ENCODE assay signal across 29 cellular contexts in the genomic region with DNA sequence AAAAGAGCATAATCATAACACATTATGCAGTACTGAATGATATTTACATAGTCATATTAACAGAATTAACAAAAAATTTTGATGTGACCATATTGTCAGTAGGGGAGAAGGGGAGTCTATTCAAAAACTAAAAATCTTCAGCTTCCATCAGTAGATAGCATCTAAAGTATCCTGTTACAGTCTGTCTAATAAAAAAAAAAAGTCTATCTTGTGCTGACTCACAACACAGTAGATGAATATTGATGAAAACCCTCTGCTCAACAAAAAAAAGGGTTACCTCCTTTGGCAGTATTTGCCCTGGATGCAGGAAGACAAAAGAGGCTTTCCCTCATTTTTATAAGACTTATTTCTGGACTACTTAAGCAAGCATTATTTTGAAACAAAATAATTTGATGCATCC. TPM values are rescaled to one million over a fixed set of nuclear protein-coding genes. Genes with fewer than 3 reads are reported as not detected.
DNase-seq lines count a peak whose midpoint lies in the region; ATAC-seq, FAIRE-seq and TF ChIP-seq lines count a peak whose summit lies in the region.
"Had no signal": no experiment of that assay in that cellular context is flagged by ENCODE, and none has a peak within 500 bp of the region (broad histone marks: within the 10 kb centered on the region; RNA-seq: fewer than 3 reads in every experiment).

No MANE protein-coding gene starts in this region.

- H3K27me3 ChIP-seq in HepG2 (ENCODE audit: control insufficient read depth in 1 of 2, insufficient read depth in 2 of 2, low read length in 2 of 2) (no peaks in the 10 kb centered on the region), right lobe of liver (no peaks in the 10 kb centered on the region)
- H3K27me3 ChIP-seq: BLaER1, SJSA1 had no signal

- H4K20me1 ChIP-seq in HepG2 (ENCODE audit: insufficient read depth, low read length), result no peaks in the 10 kb centered on the region
- H4K20me1 ChIP-seq: BLaER1 had no signal

- H2AFZ ChIP-seq in HepG2 (ENCODE audit: low read length), result no peak overlapping the region

- H3K27ac ChIP-seq in HepG2 (ENCODE audit: extremely low read length, insufficient read depth, low read length), result no peak overlapping the region
- no peak overlapping the region for H3K27ac ChIP-seq in right lobe of liver
- H3K27ac ChIP-seq: BLaER1, SJSA1 had no signal

- intact Hi-C loops in HepG2 (cut with micrococcal nuclease; ENCODE audit: unreplicated experiment), result no loop called here
- intact Hi-C loops in right lobe of liver (cut with DNase I), result no loop called here

- POLR2A ChIA-PET in HepG2 (lab: Yijun Ruan, JAX), result no interaction called here
- POLR2A ChIA-PET in T-cell (lab: Charles Lee), result no interaction called here

- H3K9ac ChIP-seq in HepG2 (ENCODE audit: insufficient read depth, low read depth, low read length), result no peak overlapping the region
- H3K9ac ChIP-seq: BLaER1 had no signal

- H3K79me2 ChIP-seq in HepG2 (ENCODE audit: insufficient read depth, low read length), result no peaks in the 10 kb centered on the region

- H3K4me1 Mint-ChIP-seq in T-cell, result no peaks in the 10 kb centered on the region
- H3K4me1 Mint-ChIP-seq: CD4-positive, CD25-positive, alpha-beta regulatory T cell had no signal

- H3K4me3 ChIP-seq in HepG2 (replicated peaks in 1 of 3; ENCODE audit: insufficient read depth in 1 of 3, low read depth in 2 of 3, low read length in 3 of 3) (no peak overlapping the region), right lobe of liver (no peak overlapping the region)
- H3K4me3 ChIP-seq: BLaER1, SJSA1 had no signal

- H3K4me2 ChIP-seq in HepG2 (ENCODE audit: low read depth, low read length), result no peak overlapping the region
- H3K4me2 ChIP-seq: BLaER1 had no signal

- H3K36me3 Mint-ChIP-seq in T-cell, result no peaks in the 10 kb centered on the region
- H3K36me3 Mint-ChIP-seq: CD4-positive, CD25-positive, alpha-beta regulatory T cell had no signal

- no peak for TF ChIP-seq RAD21 in HepG2 (CRISPR knock-in tag; IDR thresholded peaks at IDR 0.05)

- in situ Hi-C loops in HepG2 (cut with HindIII; ENCODE audit: extremely low pct_ligation_motif_present, low pct_unique_long_range_greater_than_20kb), result no loop called here

- CTCF ChIA-PET in HepG2 (lab: Yijun Ruan, JAX; ENCODE audit: low intra/inter-chr PET ratio, low total read pairs), result no interaction called here
- CTCF ChIA-PET in T-cell (lab: Charles Lee), result no interaction called here

- peaks cover 2 to 11% (median 5%) of the 10 kb centered on the region in 3 donors for H3K9me3 Mint-ChIP-seq in T-cell

- FAIRE-seq in HepG2 (lab: Jason Lieb, UNC), result no peak
- FAIRE-seq: GM18507 had no signal

- ATAC-seq in HepG2 (no peak), right lobe of liver (no peak), T-cell (replicated peaks in 1 of 4) (no peak)

- TF ChIP-seq CTCF in HepG2 (CRISPR knock-in tag; IDR thresholded peaks at IDR 0.05), result no peak
- TF ChIP-seq CTCF in right lobe of liver (IDR thresholded peaks at IDR 0.05), result no peak

- no peaks in the 10 kb centered on the region for H3K27me3 Mint-ChIP-seq in T-cell
- H3K27me3 Mint-ChIP-seq: CD4-positive, CD25-positive, alpha-beta regulatory T cell had no signal

- no peaks in the 10 kb centered on the region for H3K9me3 ChIP-seq in HepG2 (ENCODE audit: low read length)
- H3K9me3 ChIP-seq in right lobe of liver, result no peaks in the 10 kb centered on the region
- H3K9me3 ChIP-seq: SJSA1 had no signal

- H3K4me3 Mint-ChIP-seq in T-cell, result no peak overlapping the region

- no peak for TF ChIP-seq EP300 in HepG2 (IDR thresholded peaks at IDR 0.05; ENCODE audit: low read depth in 2 of 2, low read length in 2 of 2)
- no peak for TF ChIP-seq EP300 in HepG2 (CRISPR knock-in tag; IDR thresholded peaks at IDR 0.05; ENCODE audit: borderline replicate concordance)

- H3K27ac Mint-ChIP-seq in T-cell, result no peak overlapping the region
- H3K27ac Mint-ChIP-seq: CD4-positive, CD25-positive, alpha-beta regulatory T cell had no signal

- DNase-seq in HepG2 (ENCODE audit: low spot score), result no peak
- DNase-seq in right lobe of liver, result no peak
- peak; percentile 1 for DNase-seq in NCI-H2171 (lab: John Stamatoyannopoulos, UW)
- peak; percentile 7 for DNase-seq in astrocyte of the hippocampus (ENCODE audit: low read depth, low spot score)
- peak; percentile 26 for DNase-seq in renal cortical epithelial cell (ENCODE audit: low read depth)
- no peak for DNase-seq in T-cell
- DNase-seq in activated T-cell treated with anti-CD3 and anti-CD28 coated beads, Interleukin-2, amount 50 U/mL, for 1 hour, result no peak
- no peak for DNase-seq in NCI-H1436 treated with DMSO at 0.1 percent for 48 hours (lab: John Stamatoyannopoulos, UW)
- DNase-seq: 8988T; CD4-positive, CD25-positive, alpha-beta regulatory T cell; EL; GDM1; IMR-90; KG1; MM.1S; NCI-H1048; NCI-H1417 treated with DMSO at 0.1 percent for 48 hours; NCI-H187; NCI-H2081 treated with DMSO at 0.1 percent for 48 hours; NCI-H226; NCI-H510A; NCI-H69; Right ventricle myocardium superior; RPMI8226 had no signal

- TF ChIP-seq POLR2A in HepG2 (IDR thresholded peaks at IDR 0.05; ENCODE audit: insufficient read depth in 1 of 2, low read depth in 2 of 2, low read length in 2 of 2) (no peak), right lobe of liver (IDR thresholded peaks at IDR 0.05) (no peak)

- no peaks in the 10 kb centered on the region for H3K36me3 ChIP-seq in HepG2 (replicated peaks in 1 of 2; ENCODE audit: control insufficient read depth in 1 of 2, insufficient read depth in 2 of 2, low read length in 2 of 2)
- H3K36me3 ChIP-seq in right lobe of liver, result no peaks in the 10 kb centered on the region
- H3K36me3 ChIP-seq: BLaER1, SJSA1 had no signal

- BruUV-seq in HepG2 (replicated peaks; lab: Mats Ljungman, UMichigan), result no TSS peak

- peaks cover 39% of the 10 kb centered on the region for H3K4me1 ChIP-seq in HepG2 (ENCODE audit: insufficient read depth, low read length)
- H3K4me1 ChIP-seq in right lobe of liver, result peaks cover 0 to 11% (median 0%) of the 10 kb centered on the region in 4 donors
- H3K4me1 ChIP-seq: BLaER1, SJSA1 had no signal

TF ChIP-seq in HepG2, 621 proteins besides CTCF, POLR2A, EP300 and RAD21:
- TF ChIP-seq, protein P1, sequence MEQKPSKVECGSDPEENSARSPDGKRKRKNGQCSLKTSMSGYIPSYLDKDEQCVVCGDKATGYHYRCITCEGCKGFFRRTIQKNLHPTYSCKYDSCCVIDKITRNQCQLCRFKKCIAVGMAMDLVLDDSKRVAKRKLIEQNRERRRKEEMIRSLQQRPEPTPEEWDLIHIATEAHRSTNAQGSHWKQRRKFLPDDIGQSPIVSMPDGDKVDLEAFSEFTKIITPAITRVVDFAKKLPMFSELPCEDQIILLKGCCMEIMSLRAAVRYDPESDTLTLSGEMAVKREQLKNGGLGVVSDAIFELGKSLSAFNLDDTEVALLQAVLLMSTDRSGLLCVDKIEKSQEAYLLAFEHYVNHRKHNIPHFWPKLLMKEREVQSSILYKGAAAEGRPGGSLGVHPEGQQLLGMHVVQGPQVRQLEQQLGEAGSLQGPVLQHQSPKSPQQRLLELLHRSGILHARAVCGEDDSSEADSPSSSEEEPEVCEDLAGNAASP (CRISPR knock-in tag; IDR thresholded peaks at IDR 0.05; ENCODE audit: borderline replicate concordance), result peak; percentile 2; the same call in 1 of the 2 replicates
- TF ChIP-seq, protein P2, sequence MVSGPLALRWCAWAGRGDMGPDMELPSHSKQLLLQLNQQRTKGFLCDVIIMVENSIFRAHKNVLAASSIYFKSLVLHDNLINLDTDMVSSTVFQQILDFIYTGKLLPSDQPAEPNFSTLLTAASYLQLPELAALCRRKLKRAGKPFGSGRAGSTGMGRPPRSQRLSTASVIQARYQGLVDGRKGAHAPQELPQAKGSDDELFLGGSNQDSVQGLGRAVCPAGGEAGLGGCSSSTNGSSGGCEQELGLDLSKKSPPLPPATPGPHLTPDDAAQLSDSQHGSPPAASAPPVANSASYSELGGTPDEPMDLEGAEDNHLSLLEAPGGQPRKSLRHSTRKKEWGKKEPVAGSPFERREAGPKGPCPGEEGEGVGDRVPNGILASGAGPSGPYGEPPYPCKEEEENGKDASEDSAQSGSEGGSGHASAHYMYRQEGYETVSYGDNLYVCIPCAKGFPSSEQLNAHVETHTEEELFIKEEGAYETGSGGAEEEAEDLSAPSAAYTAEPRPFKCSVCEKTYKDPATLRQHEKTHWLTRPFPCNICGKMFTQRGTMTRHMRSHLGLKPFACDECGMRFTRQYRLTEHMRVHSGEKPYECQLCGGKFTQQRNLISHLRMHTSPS (CRISPR knock-in tag; IDR thresholded peaks at IDR 0.05; ENCODE audit: low read depth), result no peak

RNA-seq across cellular contexts. Expression of a gene that starts 27.3 kb away (rescaled TPM):
- total RNA-seq in HepG2 (2016; rRNA removed; fragmentation: Illumina TruSeq; extraction: Trizol) (3.8 and 5.8 TPM in 2 replicates), right lobe of liver (10 to 100 TPM; 23.8 to 50.5 (median 36.2) TPM), renal cortical epithelial cell (10.4 and 22.1 TPM in 2 replicates), T-cell (not detected)
- 3.7 and 3.9 TPM in 2 replicates for total RNA-seq in HepG2 (2016; cell fraction: cytosol; rRNA removed; fragmentation: Illumina TruSeq; extraction: Trizol; ENCODE audit: low read depth)
- total RNA-seq in HepG2 (2016; cell fraction: insoluble cytoplasmic fraction; rRNA removed; fragmentation: Illumina TruSeq; extraction: Trizol), result 5.1 and 5.7 TPM in 2 replicates
- total RNA-seq in HepG2 (2016; cell fraction: membrane; rRNA removed; fragmentation: Illumina TruSeq; extraction: Trizol), result 3.7 and 3.9 TPM in 2 replicates
- total RNA-seq in HepG2 (2016; cell fraction: nucleus; rRNA removed; fragmentation: Illumina TruSeq; extraction: Trizol), result 11.0 and 13.3 TPM in 2 replicates
- 3.6 and 4.6 TPM in 2 replicates for polyA plus RNA-seq in HepG2 (2011; rRNA removed)
- polyA plus RNA-seq in HepG2 (2011; cell fraction: cytosol; rRNA removed), result 1.0 and 1.5 TPM in 2 replicates
- polyA plus RNA-seq in HepG2 (2011; cell fraction: nucleus; rRNA removed), result 12.1 and 13.3 TPM in 2 replicates
- 14.4 and 17.5 TPM in 2 replicates for polyA plus RNA-seq in HepG2 (2012)
- polyA plus RNA-seq in HepG2 (2016; cell fraction: cytosol; fragmentation: Illumina TruSeq; extraction: Trizol; ENCODE audit: low read depth), result 2.5 and 4.3 TPM in 2 replicates
- 4.0 and 4.4 TPM in 2 replicates for polyA plus RNA-seq in HepG2 (2016; cell fraction: insoluble cytoplasmic fraction; fragmentation: Illumina TruSeq; extraction: Trizol; ENCODE audit: low read depth)
- polyA plus RNA-seq in HepG2 (2016; cell fraction: membrane; fragmentation: Illumina TruSeq; extraction: Trizol; ENCODE audit: low read depth), result 4.2 and 4.4 TPM in 2 replicates
- 20.9 and 25.6 TPM in 2 replicates for polyA plus RNA-seq in HepG2 (2016; cell fraction: nucleus; fragmentation: Illumina TruSeq; extraction: Trizol; ENCODE audit: insufficient read depth, low read depth)
- 0.80 TPM in 1 of 2 replicates, not detected in the other for polyA minus RNA-seq in HepG2 (2011; rRNA and poly(A)+ RNA removed; ENCODE audit: low replicate concordance)
- 1.8 and 2.2 TPM in 2 replicates for polyA minus RNA-seq in HepG2 (2011; cell fraction: cytosol; rRNA and poly(A)+ RNA removed)
- 13.3 and 13.4 TPM in 2 replicates for polyA minus RNA-seq in HepG2 (2011; cell fraction: nucleus; rRNA and poly(A)+ RNA removed)
- total RNA-seq: IMR-90; SJSA1; T-helper 1 cell treated with Interleukin-12 subunit alpha and Interleukin-12 subunit beta and Interleukin-4 antibody, amounts not matched to agents 30 ng/mL and 1 ng/mL, for 36 hours had no signal
- polyA plus RNA-seq: AG04450; CD4-positive, CD25-positive, alpha-beta regulatory T cell; IMR-90 had no signal

Comparison
In these comparisons a context has a peak if more than half of its experiments do, and no peak if none do; other contexts are left out.
1. DNase-seq: peak in NCI-H2171 (single experiment), astrocyte of the hippocampus (single experiment) and renal cortical epithelial cell (single experiment); none in HepG2 (single experiment), right lobe of liver (0 of 3), T-cell (0 of 34), activated T-cell treated with anti-CD3 and anti-CD28 coated beads, Interleukin-2, amount 50 U/mL, for 1 hour (single experiment) and NCI-H1436 treated with DMSO at 0.1 percent for 48 hours (single experiment).